ENCODE assay signal across 1 cellular context in genomic region chr7:131364767-131365344, GRCh38.
TF ChIP-seq lines count a peak whose summit lies in the region.

No MANE protein-coding gene starts in this region.

TF ChIP-seq in K562, 482 proteins besides CTCF, POLR2A, EP300 and RAD21 (continued from another document):
- TF ChIP-seq AFF4 (CRISPR knock-in tag; IDR thresholded peaks at IDR 0.05), result no peak
- no peak for TF ChIP-seq TAF7 (tag; IDR thresholded peaks at IDR 0.05)
- no peak for TF ChIP-seq GTF2E2 (tag; IDR thresholded peaks at IDR 0.05)
- peak; percentile 19 for TF ChIP-seq DACH1 (IDR thresholded peaks at IDR 0.05; ENCODE audit: partially characterized antibody)
